In genomic region chr7:50174948-50175347, GRCh38 we compare ENCODE assay signal across 1 cellular context.
TF ChIP-seq lines count a peak whose summit lies in the region.

No MANE protein-coding gene starts in this region.

TF ChIP-seq in H1, 55 proteins besides CTCF, POLR2A, EP300 and RAD21:
- no peak for TF ChIP-seq SP1 (IDR thresholded peaks at IDR 0.05; ENCODE audit: low read depth, low read length)
- no peak for TF ChIP-seq KDM4A (IDR thresholded peaks at IDR 0.05; ENCODE audit: low read depth, low read length, severe bottlenecking)
- no peak for TF ChIP-seq YY1 (IDR thresholded peaks at IDR 0.05; ENCODE audit: low read depth, low read length)
- no peak for TF ChIP-seq ZNF274 (IDR thresholded peaks at IDR 0.05; ENCODE audit: borderline replicate concordance, extremely low read depth, low read length)
- TF ChIP-seq FOSL1 (IDR thresholded peaks at IDR 0.05; ENCODE audit: insufficient read depth, low read depth, low read length) = no peak
- TF ChIP-seq JUN (IDR thresholded peaks at IDR 0.05; ENCODE audit: low read depth, low read length) = no peak
- TF ChIP-seq HDAC2 (IDR thresholded peaks at IDR 0.05; ENCODE audit: borderline replicate concordance in 1 of 2, low read depth in 2 of 2, low read length in 2 of 2) = no peak
- no peak for TF ChIP-seq SUZ12 (IDR thresholded peaks at IDR 0.05; ENCODE audit: low read length)
- no peak for TF ChIP-seq CHD2 (IDR thresholded peaks at IDR 0.05; ENCODE audit: low read length)
- TF ChIP-seq EGR1 (IDR thresholded peaks at IDR 0.05; ENCODE audit: borderline replicate concordance, low read depth, low read length) = no peak
- TF ChIP-seq CREB1 (IDR thresholded peaks at IDR 0.05) = no peak
